ENCODE assay signal across 13 cellular contexts in genomic region chr16:72590179-72590937, GRCh38.
A peak's percentile ranks its signal among the peaks of the same experiment; 100 is the strongest.
DNase-seq lines count a peak whose midpoint lies in the region; ATAC-seq and TF ChIP-seq lines count a peak whose summit lies in the region.
"Had no signal": no experiment of that assay in that cellular context is flagged by ENCODE, and none has a peak within 500 bp of the region (broad histone marks: within the 10 kb centered on the region; RNA-seq: fewer than 3 reads in every experiment).

No MANE protein-coding gene starts in this region.

- POLR2A ChIA-PET in activated B cell treated with CpG ODN at 0.5 μM for 24 hours (lab: Charles Lee), result interaction anchor here (1.0 kb wide), 1 partner anchor 74 kb away, joined by 4 read pairs; no protein-coding TSS in a partner anchor

- TF ChIP-seq POLR2A in adrenal gland (IDR thresholded peaks at IDR 0.05), result no peak

- H3K4me1 ChIP-seq in adrenal gland (replicated peaks in 1 of 2), result no peaks in the 10 kb centered on the region

- no peaks in the 10 kb centered on the region for H3K36me3 ChIP-seq in adrenal gland (replicated peaks in 1 of 2)
- H3K36me3 ChIP-seq: tibial nerve had no signal

- H3K4me3 Mint-ChIP-seq in activated B cell treated with CpG ODN at 0.5 μM for 24 hours, result peak overlapping the region; percentile 61
- H3K4me3 Mint-ChIP-seq: CD8-positive, alpha-beta T cell; GM23338 had no signal

- H3K9me3 ChIP-seq in adrenal gland (replicated peaks in 1 of 3), result no peaks in the 10 kb centered on the region
- H3K9me3 ChIP-seq: tibial nerve had no signal

- no peaks in the 10 kb centered on the region for H3K27me3 ChIP-seq in adrenal gland
- H3K27me3 ChIP-seq: tibial nerve had no signal

- TF ChIP-seq CTCF in GM20000 (IDR thresholded peaks at IDR 0.05; ENCODE audit: extremely low read depth, missing control alignments) (no peak), activated B cell treated with CpG ODN at 0.5 μM for 24 hours (IDR thresholded peaks at IDR 0.05) (no peak), adrenal gland (IDR thresholded peaks at IDR 0.05) (no peak)

- DNase-seq in GM20000 (ENCODE audit: low spot score) (peak; percentile 54), activated B cell treated with CpG ODN at 0.5 μM for 24 hours (no peak), cerebellar cortex (ENCODE audit: low spot score) (no peak), adrenal gland (no peak), NCI-H226 (no peak), COLO668 (lab: John Stamatoyannopoulos, UW; ENCODE audit: unreplicated experiment) (no peak)
- DNase-seq: CD8-positive, alpha-beta T cell; NCI-H1092 treated with DMSO at 0.1 percent for 48 hours had no signal

- intact Hi-C loops in activated B cell treated with CpG ODN at 0.5 μM for 24 hours (cut with micrococcal nuclease) (loop anchor here (1.0 to 5.0 kb wide), 2 partner anchors 74 to 197 kb away; no protein-coding TSS in a partner anchor), adrenal gland (cut with DNase I) (no loop called here)

- H3K36me3 Mint-ChIP-seq in activated B cell treated with CpG ODN at 0.5 μM for 24 hours (ENCODE audit: low read depth), result no peaks in the 10 kb centered on the region
- H3K36me3 Mint-ChIP-seq: CD8-positive, alpha-beta T cell had no signal

- CTCF ChIA-PET in activated B cell treated with CpG ODN at 0.5 μM for 24 hours (lab: Charles Lee), result no interaction called here

- WGBS in adrenal gland, 4 donors, result 68 to 77% (median 76%) methylated on average over 2 of the region's 2 CpGs

- H3K27me3 Mint-ChIP-seq in activated B cell treated with CpG ODN at 0.5 μM for 24 hours, result no peaks in the 10 kb centered on the region

- no peak overlapping the region for H3K27ac ChIP-seq in adrenal gland
- H3K27ac ChIP-seq: tibial nerve had no signal

- H3K9me3 Mint-ChIP-seq in activated B cell treated with CpG ODN at 0.5 μM for 24 hours, result no peaks in the 10 kb centered on the region
- H3K9me3 Mint-ChIP-seq: CD8-positive, alpha-beta T cell had no signal

- peak overlapping the region; percentile 82 for H3K27ac Mint-ChIP-seq in activated B cell treated with CpG ODN at 0.5 μM for 24 hours
- H3K27ac Mint-ChIP-seq: CD8-positive, alpha-beta T cell; GM23338 had no signal

- H3K4me3 ChIP-seq in adrenal gland, result no peak overlapping the region
- H3K4me3 ChIP-seq: GM23338, tibial nerve had no signal

- peaks cover 56% of the 10 kb centered on the region for H3K4me1 Mint-ChIP-seq in activated B cell treated with CpG ODN at 0.5 μM for 24 hours

- ATAC-seq in GM18498 (IDR thresholded peaks at IDR 0.05; ENCODE audit: unreplicated experiment) (peak; percentile 84), HG03045 (IDR thresholded peaks at IDR 0.05; ENCODE audit: unreplicated experiment) (peak; percentile 70), activated B cell treated with CpG ODN at 0.5 μM for 24 hours (ENCODE audit: low read depth) (peak; percentile 75)
- ATAC-seq: CD8-positive, alpha-beta T cell; GM23338; Right ventricle myocardium inferior had no signal
